8 cellular contexts compared by ENCODE assay signal in genomic region chr5:60842859-60843692, GRCh38. TPM values are rescaled to one million over a fixed set of nuclear protein-coding genes. Genes with fewer than 3 reads are reported as not detected.
DNase-seq lines count a peak whose midpoint lies in the region; ATAC-seq and TF ChIP-seq lines count a peak whose summit lies in the region.

No MANE protein-coding gene starts in this region.

- no peak overlapping the region for H3K27ac Mint-ChIP-seq in WTC11

- POLR2A ChIA-PET in WTC11 (lab: Charles Lee), result interaction anchor here (0.8 to 3.2 kb wide), 2 partner anchors 8 to 143 kb away, joined by 4 to 22 read pairs; partner anchors contain the start of gene DEPDC1B

- peak; percentile 56 for DNase-seq in NCI-H748 (lab: John Stamatoyannopoulos, UW; ENCODE audit: unreplicated experiment)
- no peak for DNase-seq in NCI-H748 treated with DMSO at 0.1 percent for 48 hours (lab: John Stamatoyannopoulos, UW)
- peak; percentile 35 for DNase-seq in WTC11 (ENCODE audit: low spot score)
- DNase-seq in foreskin keratinocyte, result peak in 1 of 2 donors; percentile 39
- DNase-seq in HK-2 (ENCODE audit: unreplicated experiment), result no peak

- H3K4me1 Mint-ChIP-seq in WTC11, result peaks cover 32% of the 10 kb centered on the region

- no peak overlapping the region for H3K9ac ChIP-seq in parathyroid adenoma

- no peaks in the 10 kb centered on the region for H3K9me3 Mint-ChIP-seq in WTC11

- H3K4me3 Mint-ChIP-seq in WTC11, result peak overlapping the region; percentile 85

- no peaks in the 10 kb centered on the region for H3K4me1 ChIP-seq in foreskin keratinocyte
- no peaks in the 10 kb centered on the region for H3K4me1 ChIP-seq in parathyroid adenoma

- H3K27me3 Mint-ChIP-seq in WTC11 (ENCODE audit: low read depth), result peaks cover 23% of the 10 kb centered on the region

- no peaks in the 10 kb centered on the region for H3K36me3 Mint-ChIP-seq in WTC11

- H3K27ac ChIP-seq in foreskin keratinocyte, result no peak overlapping the region
- peak overlapping the region; percentile 55 for H3K27ac ChIP-seq in parathyroid adenoma

- peak overlapping the region; percentile 97 for H2AFZ ChIP-seq in parathyroid adenoma

- no peaks in the 10 kb centered on the region for H3K79me2 ChIP-seq in parathyroid adenoma

- CTCF ChIA-PET in WTC11 (lab: Charles Lee), result interaction anchor here (0.6 to 2.7 kb wide), 8 partner anchors 9 to 763 kb away, joined by 3 to 13 read pairs (median 5); partner anchors contain the start of genes DEPDC1B, ERCC8 and NDUFAF2

- no peaks in the 10 kb centered on the region for H3K27me3 ChIP-seq in foreskin keratinocyte
- H3K27me3 ChIP-seq in parathyroid adenoma (ENCODE audit: control insufficient read depth, insufficient read depth, low read length), result no peaks in the 10 kb centered on the region

- H3K36me3 ChIP-seq in parathyroid adenoma (ENCODE audit: control insufficient read depth, insufficient read depth, low read length), result no peaks in the 10 kb centered on the region

- TF ChIP-seq CTCF in WTC11 (IDR thresholded peaks at IDR 0.05) (no peak), foreskin keratinocyte (conservative IDR thresholded peaks at IDR 0.05) (no peak), parathyroid adenoma (IDR thresholded peaks at IDR 0.05) (no peak)

- peak overlapping the region; percentile 63 for H3K4me3 ChIP-seq in parathyroid adenoma (ENCODE audit: low read depth, low read length)

- H3K9me3 ChIP-seq in parathyroid adenoma (ENCODE audit: control insufficient read depth, low read length), result no peaks in the 10 kb centered on the region

- peak; percentile 29 for ATAC-seq in HG02943 (IDR thresholded peaks at IDR 0.05; ENCODE audit: low read depth, unreplicated experiment)
- peak; percentile 25 for ATAC-seq in WTC11
- ATAC-seq in foreskin keratinocyte, result peak; percentile 32
- ATAC-seq in GM21786 (IDR thresholded peaks at IDR 0.05; ENCODE audit: unreplicated experiment), result no peak

- peak overlapping the region; percentile 75 for H3K4me2 ChIP-seq in parathyroid adenoma (ENCODE audit: low read length)

TF ChIP-seq in WTC11, 78 proteins besides CTCF, POLR2A, EP300 and RAD21:
- TF ChIP-seq ZNF263 (CRISPR knock-in tag; IDR thresholded peaks at IDR 0.05; ENCODE audit: low read depth) (no peak), ZNF121 (CRISPR knock-in tag; IDR thresholded peaks at IDR 0.05) (peak; percentile 94), ATF3 (CRISPR knock-in tag; conservative IDR thresholded peaks at IDR 0.05) (no peak)

RNA-seq across cellular contexts. Expression of gene ELOVL7, which starts 1.0 kb away (rescaled TPM):
- 7.1 to 8.5 TPM (median 7.8 TPM) in 3 replicates for total RNA-seq in WTC11 (2021)
- 7.2 and 8.3 TPM in 2 replicates for total RNA-seq in foreskin keratinocyte
- polyA plus RNA-seq in foreskin keratinocyte, result 2.5 and 3.0 TPM in 2 replicates

Comparison
In these comparisons a context has a peak if more than half of its experiments do, and no peak if none do; other contexts are left out.
1. DNase-seq: peak in NCI-H748 (single experiment) and WTC11 (single experiment); none in NCI-H748 treated with DMSO at 0.1 percent for 48 hours (single experiment) and HK-2 (single experiment).